Comparison of ENCODE assay signal across 8 cellular contexts in the genomic region with DNA sequence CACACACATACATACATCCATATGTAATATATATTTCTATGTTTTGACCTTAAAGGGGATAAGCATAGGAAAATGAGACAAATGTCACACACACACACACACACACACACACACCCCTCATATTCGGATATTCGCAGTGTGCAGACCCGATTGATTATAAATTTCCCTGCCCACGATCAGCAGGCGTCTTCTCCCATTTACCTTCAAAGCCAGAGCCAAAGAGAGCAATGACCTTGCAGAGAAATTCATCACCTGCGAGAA. TPM values are rescaled to one million over a fixed set of nuclear protein-coding genes. Genes with fewer than 3 reads are reported as not detected.
DNase-seq lines count a peak whose midpoint lies in the region; ATAC-seq and TF ChIP-seq lines count a peak whose summit lies in the region.

No MANE protein-coding gene starts in this region.

- H3K9ac ChIP-seq in HCT116 (ENCODE audit: low read length) (peak overlapping the region; percentile 19; the same call in 1 of the 2 replicates), iPS-15b (ENCODE audit: low read depth, low read length) (no peak overlapping the region), skeletal muscle satellite cell (ENCODE audit: low read depth, low read length) (no peak overlapping the region)

- no peak for TF ChIP-seq CTCF in HCT116 (IDR thresholded peaks at IDR 0.05 in 2 of 3, conservative IDR thresholded peaks at IDR 0.05 in 1 of 3; ENCODE audit: borderline replicate concordance in 1 of 3, insufficient read depth in 1 of 3, low read depth in 2 of 3, low read length in 2 of 3)
- no peak for TF ChIP-seq CTCF in activated CD8-positive, alpha-beta T cell treated with anti-CD3 and anti-CD28 coated beads for 36 hours (IDR thresholded peaks at IDR 0.05)
- TF ChIP-seq CTCF in foreskin keratinocyte (conservative IDR thresholded peaks at IDR 0.05) = no peak

- H3K9me3 Mint-ChIP-seq in activated CD8-positive, alpha-beta T cell treated with anti-CD3 and anti-CD28 coated beads for 36 hours = no peaks in the 10 kb centered on the region

- H3K9me3 ChIP-seq in HCT116 (ENCODE audit: control insufficient read depth in 1 of 2, insufficient read depth in 1 of 2, low read depth in 1 of 2, low read length in 2 of 2) (no peaks in the 10 kb centered on the region), iPS-15b (ENCODE audit: control insufficient read depth, insufficient read depth, low read length) (no peaks in the 10 kb centered on the region), skeletal muscle satellite cell (replicated peaks; ENCODE audit: low read length) (no peaks in the 10 kb centered on the region)

- ATAC-seq in HCT116 (no peak), foreskin keratinocyte (no peak), left colon (no peak)
- ATAC-seq in activated CD8-positive, alpha-beta T cell treated with anti-CD3 and anti-CD28 coated beads for 36 hours = peak; percentile 2

- H4K20me1 ChIP-seq in HCT116 (ENCODE audit: insufficient read depth) = no peaks in the 10 kb centered on the region

- no peak overlapping the region for H3K27ac ChIP-seq in HCT116 (ENCODE audit: low read depth, low read length)
- no peak overlapping the region for H3K27ac ChIP-seq in foreskin keratinocyte

- H3K4me1 ChIP-seq in HCT116 (ENCODE audit: control insufficient read depth in 1 of 2, insufficient read depth in 2 of 2, low read length in 2 of 2) = peaks cover 0 to 6% of the 10 kb centered on the region in 2 experiments; a peak in 1 of 4 replicates
- peaks cover 11% of the 10 kb centered on the region for H3K4me1 ChIP-seq in iPS-15b (ENCODE audit: control insufficient read depth, insufficient read depth, low read length)
- no peaks in the 10 kb centered on the region for H3K4me1 ChIP-seq in skeletal muscle satellite cell (ENCODE audit: control insufficient read depth, insufficient read depth, low read length)
- H3K4me1 ChIP-seq in foreskin keratinocyte = no peaks in the 10 kb centered on the region

- H3K4me3 ChIP-seq in HCT116 (replicated peaks in 1 of 2; ENCODE audit: low read depth in 1 of 2, low read length in 2 of 2) (peak overlapping the region; percentile 45 to 59), iPS-15b (ENCODE audit: low read depth, low read length) (peak overlapping the region; percentile 80), skeletal muscle satellite cell (ENCODE audit: low read length) (peak overlapping the region; percentile 74)

- TF ChIP-seq POLR2A in HCT116 (IDR thresholded peaks at IDR 0.05; ENCODE audit: borderline replicate concordance, extremely low read depth, insufficient read depth, insufficient read length) = no peak

- peaks cover 53% of the 10 kb centered on the region for H3K4me1 Mint-ChIP-seq in activated CD8-positive, alpha-beta T cell treated with anti-CD3 and anti-CD28 coated beads for 36 hours (ENCODE audit: low read depth)

- intact Hi-C loops in HCT116 (cut with micrococcal nuclease) = no loop called here
- intact Hi-C loops in activated CD8-positive, alpha-beta T cell treated with anti-CD3 and anti-CD28 coated beads for 36 hours (cut with micrococcal nuclease) = loop anchor here (5.0 kb wide), 1 partner anchor 80 kb away; no protein-coding TSS in a partner anchor
- intact Hi-C loops in left colon (cut with DNase I, micrococcal nuclease) = no loop called here

- H3K4me2 ChIP-seq in HCT116 (ENCODE audit: low read length) = peak overlapping the region; percentile 79
- peak overlapping the region; percentile 91 for H3K4me2 ChIP-seq in skeletal muscle satellite cell (ENCODE audit: low read length)

- POLR2A ChIA-PET in HCT116 (lab: Charles Lee) = no interaction called here
- POLR2A ChIA-PET in activated CD8-positive, alpha-beta T cell treated with anti-CD3 and anti-CD28 coated beads for 36 hours (lab: Charles Lee) = interaction anchor here (0.7 to 2.5 kb wide), 5 partner anchors 9 to 78 kb away, joined by 3 to 22 read pairs (median 7); no protein-coding TSS in a partner anchor

- DNase-seq in HCT116 (ENCODE audit: low read depth, low spot score) (no peak), foreskin keratinocyte (no peak), HPDE6-E6E7 (ENCODE audit: extremely low spot score) (no peak), left colon (no peak)
- DNase-seq in activated CD8-positive, alpha-beta T cell treated with anti-CD3 and anti-CD28 coated beads for 36 hours = no peak
- no peak for DNase-seq in stimulated activated CD4-positive, alpha-beta T cell treated with anti-CD3 and anti-CD28 coated beads, Interleukin-2, amount 100 ng/mL, for 24 hours

- BruUV-seq in HCT116 (replicated peaks; lab: Mats Ljungman, UMichigan) = no TSS peak

- no peaks in the 10 kb centered on the region for H3K27me3 ChIP-seq in HCT116 (ENCODE audit: insufficient read depth, low read length)
- H3K27me3 ChIP-seq in iPS-15b (ENCODE audit: control insufficient read depth, insufficient read depth, low read length) = peaks cover 24% of the 10 kb centered on the region
- H3K27me3 ChIP-seq in skeletal muscle satellite cell (ENCODE audit: control insufficient read depth, insufficient read depth, low read length) = peaks cover 16% of the 10 kb centered on the region
- peaks cover 36% of the 10 kb centered on the region for H3K27me3 ChIP-seq in foreskin keratinocyte

- RAD21 ChIA-PET in HCT116 (lab: Charles Lee; ENCODE audit: low non-redundant PET in 1 of 2, low total read pairs in 2 of 2, uncharacterized antibody in 2 of 2, unreplicated experiment in 2 of 2) = no interaction called here

- H3K79me2 ChIP-seq in HCT116 (ENCODE audit: insufficient read depth, low read length) = no peaks in the 10 kb centered on the region

- H2AFZ ChIP-seq in HCT116 (ENCODE audit: low read depth, low read length, poor library complexity, severe bottlenecking) = peak overlapping the region; percentile 78

- H3K9me2 ChIP-seq in HCT116 (ENCODE audit: insufficient read depth) = no peaks in the 10 kb centered on the region

- no peaks in the 10 kb centered on the region for H3K27me3 Mint-ChIP-seq in activated CD8-positive, alpha-beta T cell treated with anti-CD3 and anti-CD28 coated beads for 36 hours

- H3K36me3 ChIP-seq in HCT116 (ENCODE audit: control insufficient read depth in 1 of 2, insufficient read depth in 2 of 2, low read length in 2 of 2) (no peaks in the 10 kb centered on the region), iPS-15b (ENCODE audit: control insufficient read depth, insufficient read depth, low read length) (no peaks in the 10 kb centered on the region), skeletal muscle satellite cell (ENCODE audit: insufficient read depth, low read length) (no peaks in the 10 kb centered on the region)

- TF ChIP-seq RAD21 in HCT116 (IDR thresholded peaks at IDR 0.05; ENCODE audit: low read depth) = no peak

- peaks cover 9% of the 10 kb centered on the region for H3K36me3 Mint-ChIP-seq in activated CD8-positive, alpha-beta T cell treated with anti-CD3 and anti-CD28 coated beads for 36 hours (ENCODE audit: low read depth)

- peak overlapping the region; percentile 89 for H3K27ac Mint-ChIP-seq in activated CD8-positive, alpha-beta T cell treated with anti-CD3 and anti-CD28 coated beads for 36 hours

- H3K4me3 Mint-ChIP-seq in activated CD8-positive, alpha-beta T cell treated with anti-CD3 and anti-CD28 coated beads for 36 hours = peak overlapping the region; percentile 87

- CTCF ChIA-PET in HCT116 (lab: Charles Lee) = no interaction called here
- CTCF ChIA-PET in activated CD8-positive, alpha-beta T cell treated with anti-CD3 and anti-CD28 coated beads for 36 hours (lab: Charles Lee) = interaction anchor here (1.4 to 4.0 kb wide), 5 partner anchors 8 to 81 kb away, joined by 3 to 16 read pairs (median 4); no protein-coding TSS in a partner anchor

TF ChIP-seq in HCT116, 20 proteins besides CTCF, POLR2A, EP300 and RAD21 (continues in another document):
- no peak for TF ChIP-seq SIN3A (IDR thresholded peaks at IDR 0.05; ENCODE audit: low read depth)
- TF ChIP-seq JUND (IDR thresholded peaks at IDR 0.05) = no peak
- TF ChIP-seq, protein P1, sequence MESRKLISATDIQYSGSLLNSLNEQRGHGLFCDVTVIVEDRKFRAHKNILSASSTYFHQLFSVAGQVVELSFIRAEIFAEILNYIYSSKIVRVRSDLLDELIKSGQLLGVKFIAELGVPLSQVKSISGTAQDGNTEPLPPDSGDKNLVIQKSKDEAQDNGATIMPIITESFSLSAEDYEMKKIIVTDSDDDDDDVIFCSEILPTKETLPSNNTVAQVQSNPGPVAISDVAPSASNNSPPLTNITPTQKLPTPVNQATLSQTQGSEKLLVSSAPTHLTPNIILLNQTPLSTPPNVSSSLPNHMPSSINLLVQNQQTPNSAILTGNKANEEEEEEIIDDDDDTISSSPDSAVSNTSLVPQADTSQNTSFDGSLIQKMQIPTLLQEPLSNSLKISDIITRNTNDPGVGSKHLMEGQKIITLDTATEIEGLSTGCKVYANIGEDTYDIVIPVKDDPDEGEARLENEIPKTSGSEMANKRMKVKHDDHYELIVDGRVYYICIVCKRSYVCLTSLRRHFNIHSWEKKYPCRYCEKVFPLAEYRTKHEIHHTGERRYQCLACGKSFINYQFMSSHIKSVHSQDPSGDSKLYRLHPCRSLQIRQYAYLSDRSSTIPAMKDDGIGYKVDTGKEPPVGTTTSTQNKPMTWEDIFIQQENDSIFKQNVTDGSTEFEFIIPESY (IDR thresholded peaks at IDR 0.05; ENCODE audit: extremely low read depth, insufficient replicate concordance, low read length) = no peak
- no peak for TF ChIP-seq CBX3 (IDR thresholded peaks at IDR 0.05; ENCODE audit: low read depth)
- no peak for TF ChIP-seq ZNF274 (IDR thresholded peaks at IDR 0.05; ENCODE audit: low read depth, low read length)
- no peak for TF ChIP-seq YY1 (IDR thresholded peaks at IDR 0.05; ENCODE audit: extremely low read depth, insufficient replicate concordance, low read depth, low read length)
- no peak for TF ChIP-seq MAX (IDR thresholded peaks at IDR 0.05)

RNA-seq across cellular contexts. Expression of gene GPRIN3, which starts 0.5 kb away (rescaled TPM):
- total RNA-seq in HCT116 (2021; ENCODE audit: unreplicated experiment) (0.39 TPM), foreskin keratinocyte (not detected in 2 replicates), left colon (10 to 100 TPM; 16.6 to 21.1 TPM)
- 0.05 and 0.12 TPM in 2 replicates for polyA plus RNA-seq in HCT116 (2012)
- 10 to 100 TPM; 10.6 to 11.8 TPM for total RNA-seq in activated CD8-positive, alpha-beta T cell treated with anti-CD3 and anti-CD28 coated beads for 36 hours
- under 0.01 TPM in 2 replicates for total RNA-seq in skeletal muscle satellite cell (2012; rRNA removed)
- not detected in 2 replicates for polyA plus RNA-seq in foreskin keratinocyte
